1 cellular context compared by ENCODE assay signal in the genomic region with DNA sequence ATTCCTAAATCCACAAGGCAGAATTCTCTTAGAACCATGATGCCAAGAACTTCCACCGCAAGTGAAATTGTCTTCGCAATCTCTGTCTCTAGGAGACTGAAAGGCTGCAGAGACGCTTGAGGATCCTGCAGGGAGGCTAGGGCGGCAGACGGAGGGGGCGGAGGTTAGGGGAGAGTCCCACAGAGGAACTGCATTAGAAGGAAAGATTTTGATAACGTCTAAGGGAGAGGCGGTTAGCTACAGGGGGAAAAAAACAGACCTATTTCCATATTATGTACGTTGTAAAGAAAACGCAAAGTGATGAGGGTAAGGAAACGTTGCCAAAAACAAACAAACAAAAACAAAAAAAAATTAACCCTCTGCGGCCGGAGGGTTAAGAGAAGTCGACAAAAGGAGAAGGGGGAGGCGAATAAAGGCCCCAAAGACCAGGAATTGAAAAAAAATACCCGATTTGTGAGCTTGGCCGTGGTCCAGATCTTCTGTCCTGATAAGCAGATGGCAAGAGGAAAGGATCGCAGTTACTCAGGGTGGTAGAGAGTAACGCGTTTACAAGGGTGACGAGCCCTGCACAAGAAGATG.
TF ChIP-seq lines count a peak whose summit lies in the region.

No MANE protein-coding gene starts in this region.

TF ChIP-seq in HEK293, 187 proteins besides CTCF, POLR2A, EP300 and RAD21 (continued from another document):
- TF ChIP-seq, protein P1, sequence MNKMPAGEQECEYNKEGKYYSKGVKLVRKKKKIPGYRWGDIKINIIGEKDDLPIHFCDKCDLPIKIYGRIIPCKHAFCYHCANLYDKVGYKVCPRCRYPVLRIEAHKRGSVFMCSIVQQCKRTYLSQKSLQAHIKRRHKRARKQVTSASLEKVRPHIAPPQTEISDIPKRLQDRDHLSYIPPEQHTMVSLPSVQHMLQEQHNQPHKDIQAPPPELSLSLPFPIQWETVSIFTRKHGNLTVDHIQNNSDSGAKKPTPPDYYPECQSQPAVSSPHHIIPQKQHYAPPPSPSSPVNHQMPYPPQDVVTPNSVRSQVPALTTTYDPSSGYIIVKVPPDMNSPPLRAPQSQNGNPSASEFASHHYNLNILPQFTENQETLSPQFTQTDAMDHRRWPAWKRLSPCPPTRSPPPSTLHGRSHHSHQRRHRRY (tag by site-specific recombination; IDR thresholded peaks at IDR 0.05), result no peak
- no peak for TF ChIP-seq ZNF221 (tag by site-specific recombination; IDR thresholded peaks at IDR 0.05; ENCODE audit: borderline replicate concordance)
- TF ChIP-seq, protein P2, sequence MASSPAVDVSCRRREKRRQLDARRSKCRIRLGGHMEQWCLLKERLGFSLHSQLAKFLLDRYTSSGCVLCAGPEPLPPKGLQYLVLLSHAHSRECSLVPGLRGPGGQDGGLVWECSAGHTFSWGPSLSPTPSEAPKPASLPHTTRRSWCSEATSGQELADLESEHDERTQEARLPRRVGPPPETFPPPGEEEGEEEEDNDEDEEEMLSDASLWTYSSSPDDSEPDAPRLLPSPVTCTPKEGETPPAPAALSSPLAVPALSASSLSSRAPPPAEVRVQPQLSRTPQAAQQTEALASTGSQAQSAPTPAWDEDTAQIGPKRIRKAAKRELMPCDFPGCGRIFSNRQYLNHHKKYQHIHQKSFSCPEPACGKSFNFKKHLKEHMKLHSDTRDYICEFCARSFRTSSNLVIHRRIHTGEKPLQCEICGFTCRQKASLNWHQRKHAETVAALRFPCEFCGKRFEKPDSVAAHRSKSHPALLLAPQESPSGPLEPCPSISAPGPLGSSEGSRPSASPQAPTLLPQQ (tag by site-specific recombination; IDR thresholded peaks at IDR 0.05), result 0 out of 2 replicates have a peak, but pooled peaks have one; percentile 12
- TF ChIP-seq ZFP37 (tag by site-specific recombination; IDR thresholded peaks at IDR 0.05), result 0 out of 2 replicates have a peak, but pooled peaks have one; percentile 42
- TF ChIP-seq, protein P3, sequence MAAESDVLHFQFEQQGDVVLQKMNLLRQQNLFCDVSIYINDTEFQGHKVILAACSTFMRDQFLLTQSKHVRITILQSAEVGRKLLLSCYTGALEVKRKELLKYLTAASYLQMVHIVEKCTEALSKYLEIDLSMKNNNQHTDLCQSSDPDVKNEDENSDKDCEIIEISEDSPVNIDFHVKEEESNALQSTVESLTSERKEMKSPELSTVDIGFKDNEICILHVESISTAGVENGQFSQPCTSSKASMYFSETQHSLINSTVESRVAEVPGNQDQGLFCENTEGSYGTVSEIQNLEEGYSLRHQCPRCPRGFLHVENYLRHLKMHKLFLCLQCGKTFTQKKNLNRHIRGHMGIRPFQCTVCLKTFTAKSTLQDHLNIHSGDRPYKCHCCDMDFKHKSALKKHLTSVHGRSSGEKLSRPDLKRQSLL (tag by site-specific recombination; IDR thresholded peaks at IDR 0.05), result 0 out of 2 replicates have a peak, but pooled peaks have one; percentile 14
- TF ChIP-seq ZBTB20 (tag by site-specific recombination; IDR thresholded peaks at IDR 0.05), result no peak
- TF ChIP-seq, protein P4, sequence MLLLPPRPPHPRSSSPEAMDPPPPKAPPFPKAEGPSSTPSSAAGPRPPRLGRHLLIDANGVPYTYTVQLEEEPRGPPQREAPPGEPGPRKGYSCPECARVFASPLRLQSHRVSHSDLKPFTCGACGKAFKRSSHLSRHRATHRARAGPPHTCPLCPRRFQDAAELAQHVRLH (tag by site-specific recombination; IDR thresholded peaks at IDR 0.05), result no peak
- peak; percentile 41; the same call in 1 of the 2 replicates for TF ChIP-seq ZBTB48 (tag by site-specific recombination; IDR thresholded peaks at IDR 0.05)
- TF ChIP-seq ZNF768 (tag by site-specific recombination; IDR thresholded peaks at IDR 0.05), result no peak
- no peak for TF ChIP-seq ZNF830 (tag by site-specific recombination; IDR thresholded peaks at IDR 0.05; ENCODE audit: low read depth)
- TF ChIP-seq ZNF391 (tag by site-specific recombination; IDR thresholded peaks at IDR 0.05; ENCODE audit: borderline replicate concordance, low read depth), result peak; percentile 52; the same call in 1 of the 2 replicates
- TF ChIP-seq, protein P5, sequence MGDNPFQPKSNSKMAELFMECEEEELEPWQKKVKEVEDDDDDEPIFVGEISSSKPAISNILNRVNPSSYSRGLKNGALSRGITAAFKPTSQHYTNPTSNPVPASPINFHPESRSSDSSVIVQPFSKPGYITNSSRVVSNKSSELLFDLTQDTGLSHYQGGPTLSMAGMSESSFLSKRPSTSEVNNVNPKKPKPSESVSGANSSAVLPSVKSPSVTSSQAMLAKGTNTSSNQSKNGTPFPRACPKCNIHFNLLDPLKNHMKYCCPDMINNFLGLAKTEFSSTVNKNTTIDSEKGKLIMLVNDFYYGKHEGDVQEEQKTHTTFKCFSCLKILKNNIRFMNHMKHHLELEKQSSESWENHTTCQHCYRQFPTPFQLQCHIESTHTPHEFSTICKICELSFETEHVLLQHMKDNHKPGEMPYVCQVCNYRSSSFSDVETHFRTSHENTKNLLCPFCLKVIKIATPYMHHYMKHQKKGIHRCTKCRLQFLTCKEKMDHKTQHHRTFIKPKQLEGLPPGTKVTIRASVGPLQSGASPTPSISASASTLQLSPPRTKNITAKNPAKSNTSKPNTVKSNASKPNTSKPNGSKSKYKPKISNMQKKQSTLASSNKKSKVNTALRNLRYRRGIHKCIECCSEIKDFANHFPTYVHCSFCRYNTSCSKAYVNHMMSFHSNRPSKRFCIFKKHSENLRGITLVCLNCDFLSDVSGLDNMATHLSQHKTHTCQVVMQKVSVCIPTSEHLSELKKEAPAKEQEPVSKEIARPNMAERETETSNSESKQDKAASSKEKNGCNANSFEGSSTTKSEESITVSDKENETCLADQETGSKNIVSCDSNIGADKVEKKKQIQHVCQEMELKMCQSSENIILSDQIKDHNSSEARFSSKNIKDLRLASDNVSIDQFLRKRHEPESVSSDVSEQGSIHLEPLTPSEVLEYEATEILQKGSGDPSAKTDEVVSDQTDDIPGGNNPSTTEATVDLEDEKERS (tag by site-specific recombination; IDR thresholded peaks at IDR 0.05), result no peak
- peak; percentile 54; the same call in 1 of the 2 replicates for TF ChIP-seq ZNF561 (tag by site-specific recombination; IDR thresholded peaks at IDR 0.05; ENCODE audit: borderline replicate concordance)
- no peak for TF ChIP-seq ZNF571 (tag by site-specific recombination; IDR thresholded peaks at IDR 0.05)
- TF ChIP-seq ZBTB17 (tag by site-specific recombination; IDR thresholded peaks at IDR 0.05), result peak; percentile 50; the same call in 1 of the 2 replicates
- peak; percentile 44; the same call in 1 of the 2 replicates for TF ChIP-seq PRDM1 (tag by site-specific recombination; IDR thresholded peaks at IDR 0.05)
- no peak for TF ChIP-seq ZFP3 (tag by site-specific recombination; IDR thresholded peaks at IDR 0.05; ENCODE audit: low read depth)
- TF ChIP-seq ZNF248 (tag by site-specific recombination; IDR thresholded peaks at IDR 0.05), result no peak
